Comparison of ENCODE assay signal across 10 cellular contexts in genomic region chr5:144896473-144896872, GRCh38.
"Had no signal": no experiment of that assay in that cellular context is flagged by ENCODE, and none has a peak within 500 bp of the region (broad histone marks: within the 10 kb centered on the region; RNA-seq: fewer than 3 reads in every experiment).

No MANE protein-coding gene starts in this region.

- DNase-seq: IMR-90, Karpas-422, Kasumi-1, KBM-7, KG1 had no signal

- ATAC-seq: HepG2, K562 had no signal

- H3K4me2 ChIP-seq: KMS-11 had no signal

- H3K27ac ChIP-seq: HL-60, KMS-11 had no signal

- H3K4me3 ChIP-seq: K562 had no signal

- H3K9ac ChIP-seq: KMS-11 had no signal

- FAIRE-seq: HepG2, HTR-8/SVneo, K562 had no signal
